Comparison of ENCODE assay signal across 13 cellular contexts in genomic region chr1:35029756-35030155, GRCh38. TPM values are rescaled to one million over a fixed set of nuclear protein-coding genes. Genes with fewer than 3 reads are reported as not detected.
DNase-seq lines count a peak whose midpoint lies in the region; ATAC-seq and TF ChIP-seq lines count a peak whose summit lies in the region.
"Had no signal": no experiment of that assay in that cellular context is flagged by ENCODE, and none has a peak within 500 bp of the region (broad histone marks: within the 10 kb centered on the region; RNA-seq: fewer than 3 reads in every experiment).

No MANE protein-coding gene starts in this region.

- peaks cover 39% of the 10 kb centered on the region for H3K4me1 Mint-ChIP-seq in activated naive CD8-positive, alpha-beta T cell treated with anti-CD3 and anti-CD28 coated beads, Interleukin-2, amount 50 U/mL, for 24 hours
- H3K4me1 Mint-ChIP-seq in memory B cell, result peaks cover 27% of the 10 kb centered on the region

- H3K9me3 ChIP-seq in AG04450 (ENCODE audit: control insufficient read depth, insufficient read depth, low read length), result no peaks in the 10 kb centered on the region
- peaks cover 12% of the 10 kb centered on the region for H3K9me3 ChIP-seq in WERI-Rb-1 (ENCODE audit: severe bottlenecking)

- POLR2A ChIA-PET in AG04450 (lab: Yijun Ruan, JAX), result interaction anchor here (0.5 to 1.2 kb wide), 2 partner anchors 15 to 194 kb away, joined by 3 to 4 read pairs; no protein-coding TSS in a partner anchor

- peaks cover 10% of the 10 kb centered on the region for H3K9me3 Mint-ChIP-seq in activated naive CD8-positive, alpha-beta T cell treated with anti-CD3 and anti-CD28 coated beads, Interleukin-2, amount 50 U/mL, for 24 hours
- H3K9me3 Mint-ChIP-seq in memory B cell, result peaks cover 2% of the 10 kb centered on the region

- peak overlapping the region; percentile 91 for H3K4me3 ChIP-seq in AG04450 (ENCODE audit: low read depth, low read length)
- H3K4me3 ChIP-seq in GM12864 (ENCODE audit: low read depth, low read length), result peak overlapping the region; percentile 72
- no peak overlapping the region for H3K4me3 ChIP-seq in WERI-Rb-1 (ENCODE audit: low read depth, low read length)

- peaks cover 28% of the 10 kb centered on the region for H3K36me3 Mint-ChIP-seq in activated naive CD8-positive, alpha-beta T cell treated with anti-CD3 and anti-CD28 coated beads, Interleukin-2, amount 50 U/mL, for 24 hours (ENCODE audit: low read depth)
- peaks cover 25% of the 10 kb centered on the region for H3K36me3 Mint-ChIP-seq in memory B cell

- no peaks in the 10 kb centered on the region for H3K27me3 ChIP-seq in AG04450 (ENCODE audit: control insufficient read depth, insufficient read depth, low read length)
- H3K27me3 ChIP-seq in WERI-Rb-1 (ENCODE audit: insufficient read depth, low read depth, severe bottlenecking), result no peaks in the 10 kb centered on the region
- H3K27me3 ChIP-seq: upper lobe of left lung had no signal

- H3K36me3 ChIP-seq in WERI-Rb-1, result no peaks in the 10 kb centered on the region

- ATAC-seq in activated naive CD8-positive, alpha-beta T cell treated with anti-CD3 and anti-CD28 coated beads, Interleukin-2, amount 50 U/mL, for 24 hours, result no peak
- ATAC-seq in memory B cell (ENCODE audit: low read depth), result no peak
- ATAC-seq in GM19035 (IDR thresholded peaks at IDR 0.05; ENCODE audit: unreplicated experiment), result no peak
- ATAC-seq in HG02678 (IDR thresholded peaks at IDR 0.05; ENCODE audit: unreplicated experiment), result no peak

- H3K27ac Mint-ChIP-seq in activated naive CD8-positive, alpha-beta T cell treated with anti-CD3 and anti-CD28 coated beads, Interleukin-2, amount 50 U/mL, for 24 hours, result peak overlapping the region; percentile 3
- peak overlapping the region; percentile 92 for H3K27ac Mint-ChIP-seq in memory B cell

- DNase-seq in AG04450 (ENCODE audit: low read depth, low spot score), result no peak
- DNase-seq in GM12864 (ENCODE audit: low read depth), result no peak
- DNase-seq in activated naive CD8-positive, alpha-beta T cell treated with anti-CD3 and anti-CD28 coated beads, Interleukin-2, amount 50 U/mL, for 24 hours, result no peak
- no peak for DNase-seq in memory B cell (ENCODE audit: low spot score in 2 of 2)
- DNase-seq in cerebellum (ENCODE audit: low spot score), result no peak
- no peak for DNase-seq in WERI-Rb-1
- DNase-seq: activated CD8-positive, alpha-beta memory T cell treated with anti-CD3 and anti-CD28 coated beads for 24 hours; dermis blood vessel endothelial cell; DMS153; NK-92 treated with Interleukin-12 subunit alpha and Interleukin-12 subunit beta, amount 100 ng/mL, for 24 hours; upper lobe of left lung had no signal

- H3K27me3 Mint-ChIP-seq in activated naive CD8-positive, alpha-beta T cell treated with anti-CD3 and anti-CD28 coated beads, Interleukin-2, amount 50 U/mL, for 24 hours, result no peaks in the 10 kb centered on the region
- H3K27me3 Mint-ChIP-seq in memory B cell, result no peaks in the 10 kb centered on the region

- H3K4me3 Mint-ChIP-seq in activated naive CD8-positive, alpha-beta T cell treated with anti-CD3 and anti-CD28 coated beads, Interleukin-2, amount 50 U/mL, for 24 hours, result peak overlapping the region; percentile 100
- H3K4me3 Mint-ChIP-seq in memory B cell, result peak overlapping the region; percentile 100

- H3K27ac ChIP-seq in AG04450 (ENCODE audit: low read depth, low read length) (no peak overlapping the region), WERI-Rb-1 (no peak overlapping the region)

- TF ChIP-seq CTCF in AG04450 (IDR thresholded peaks at IDR 0.05; ENCODE audit: low read depth, low read length), result no peak
- no peak for TF ChIP-seq CTCF in GM12864 (IDR thresholded peaks at IDR 0.05; ENCODE audit: low read depth, low read length, missing control alignments)
- no peak for TF ChIP-seq CTCF in WERI-Rb-1 (IDR thresholded peaks at IDR 0.05; ENCODE audit: low read depth, low read length)

- CTCF ChIA-PET in AG04450 (lab: Charles Lee), result interaction anchor here (1.2 kb wide), 1 partner anchor 17 kb away, joined by 3 read pairs; no protein-coding TSS in a partner anchor

RNA-seq across cellular contexts. Expression of gene ZMYM6, which starts 2.0 kb away (rescaled TPM):
- 12.1 and 12.2 TPM in 2 replicates for polyA plus RNA-seq in AG04450 (2011; rRNA removed)
- polyA minus RNA-seq in AG04450 (2011; rRNA and poly(A)+ RNA removed), result 13.2 and 18.5 TPM in 2 replicates
- 37.5 TPM for total RNA-seq in cerebellum

RNA-seq across cellular contexts. Expression of gene TMEM35B, which starts 44.6 kb away (rescaled TPM):
- polyA plus RNA-seq in AG04450 (2011; rRNA removed), result 36.8 and 37.8 TPM in 2 replicates
- 9.9 and 18.1 TPM in 2 replicates for polyA minus RNA-seq in AG04450 (2011; rRNA and poly(A)+ RNA removed)
- total RNA-seq in cerebellum, result 6.2 TPM

RNA-seq across cellular contexts. Expression of gene ZMYM1, which starts 49.4 kb away (rescaled TPM):
- 9.7 and 12.9 TPM in 2 replicates for polyA plus RNA-seq in AG04450 (2011; rRNA removed)
- polyA minus RNA-seq in AG04450 (2011; rRNA and poly(A)+ RNA removed), result 21.2 and 38.6 TPM in 2 replicates
- total RNA-seq in cerebellum, result 32.1 TPM
